ENCODE assay signal across 19 cellular contexts in the genomic region with DNA sequence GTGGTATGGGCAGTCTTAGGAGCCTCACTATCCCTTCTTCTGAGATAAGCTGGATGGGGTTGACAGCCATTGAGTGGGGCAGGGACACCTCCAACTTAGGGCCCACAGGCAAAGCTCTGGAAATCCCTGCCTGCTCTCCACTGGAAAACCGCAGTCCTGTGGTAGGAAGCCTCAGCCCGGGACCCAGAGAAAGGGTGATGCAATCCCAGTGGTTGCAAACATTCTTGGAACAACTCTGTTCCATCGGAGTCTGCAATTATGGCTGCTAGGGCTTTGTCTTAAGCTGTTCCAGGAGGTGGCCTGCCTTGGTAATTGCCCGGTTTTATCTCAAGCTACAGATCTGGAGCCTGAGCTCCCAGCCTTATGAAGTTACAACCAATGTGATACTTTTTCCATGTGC.
DNase-seq lines count a peak whose midpoint lies in the region; ATAC-seq, FAIRE-seq and TF ChIP-seq lines count a peak whose summit lies in the region.
"Had no signal": no experiment of that assay in that cellular context is flagged by ENCODE, and none has a peak within 500 bp of the region (broad histone marks: within the 10 kb centered on the region; RNA-seq: fewer than 3 reads in every experiment).

No MANE protein-coding gene starts in this region.

- H3K79me2 ChIP-seq in HepG2 (ENCODE audit: insufficient read depth, low read length), result no peaks in the 10 kb centered on the region

- TF ChIP-seq POLR2A in HepG2 (IDR thresholded peaks at IDR 0.05; ENCODE audit: insufficient read depth in 1 of 2, low read depth in 2 of 2, low read length in 2 of 2) (no peak), right lobe of liver (IDR thresholded peaks at IDR 0.05) (no peak), erythroblast (IDR thresholded peaks at IDR 0.05; ENCODE audit: low read length) (no peak), GM12891 (IDR thresholded peaks at IDR 0.05; ENCODE audit: low read depth, low read length) (no peak)

- H3K36me3 ChIP-seq in HepG2 (replicated peaks in 1 of 2; ENCODE audit: control insufficient read depth in 1 of 2, insufficient read depth in 2 of 2, low read length in 2 of 2) (no peaks in the 10 kb centered on the region), right lobe of liver (no peaks in the 10 kb centered on the region)
- H3K36me3 ChIP-seq: ovary, spleen, upper lobe of left lung had no signal

- H3K4me1 ChIP-seq in HepG2 (ENCODE audit: insufficient read depth, low read length) (no peaks in the 10 kb centered on the region), right lobe of liver (no peaks in the 10 kb centered on the region)
- H3K4me1 ChIP-seq: body of pancreas, spleen had no signal

- H2AFZ ChIP-seq in HepG2 (ENCODE audit: low read length), result no peak overlapping the region

- H3K9me3 ChIP-seq in HepG2 (ENCODE audit: low read length) (no peaks in the 10 kb centered on the region), right lobe of liver (no peaks in the 10 kb centered on the region)
- H3K9me3 ChIP-seq: body of pancreas, ovary had no signal

- H3K9ac ChIP-seq in HepG2 (ENCODE audit: insufficient read depth, low read depth, low read length), result no peak overlapping the region

- H3K4me3 ChIP-seq in HepG2 (replicated peaks in 1 of 3; ENCODE audit: insufficient read depth in 1 of 3, low read depth in 2 of 3, low read length in 3 of 3), result no peak overlapping the region
- H3K4me3 ChIP-seq in right lobe of liver, result no peak overlapping the region
- H3K4me3 ChIP-seq: body of pancreas, ovary, spleen, upper lobe of left lung had no signal

- H3K4me2 ChIP-seq in HepG2 (ENCODE audit: low read depth, low read length), result no peak overlapping the region

- CTCF ChIA-PET in HepG2 (lab: Yijun Ruan, JAX; ENCODE audit: low intra/inter-chr PET ratio, low total read pairs), result no interaction called here

- POLR2A ChIA-PET in HepG2 (lab: Yijun Ruan, JAX), result no interaction called here

- BruUV-seq in HepG2 (replicated peaks; lab: Mats Ljungman, UMichigan), result no TSS peak

- no peak for TF ChIP-seq CTCF in HepG2 (CRISPR knock-in tag; IDR thresholded peaks at IDR 0.05)
- TF ChIP-seq CTCF in right lobe of liver (IDR thresholded peaks at IDR 0.05), result no peak
- no peak for TF ChIP-seq CTCF in omental fat pad (IDR thresholded peaks at IDR 0.05)

- H3K27me3 ChIP-seq in HepG2 (ENCODE audit: control insufficient read depth in 1 of 2, insufficient read depth in 2 of 2, low read length in 2 of 2) (peaks cover 0 to 15% of the 10 kb centered on the region in 2 experiments; a peak in 2 of 5 replicates), right lobe of liver (no peaks in the 10 kb centered on the region)
- H3K27me3 ChIP-seq: body of pancreas, ovary, upper lobe of left lung had no signal

- in situ Hi-C loops in HepG2 (cut with HindIII; ENCODE audit: extremely low pct_ligation_motif_present, low pct_unique_long_range_greater_than_20kb), result no loop called here

- no peak for FAIRE-seq in HepG2 (lab: Jason Lieb, UNC)
- FAIRE-seq in GM12891 (lab: Jason Lieb, UNC), result no peak
- FAIRE-seq: H54 had no signal

- intact Hi-C loops in HepG2 (cut with micrococcal nuclease; ENCODE audit: unreplicated experiment) (no loop called here), right lobe of liver (cut with DNase I) (no loop called here)

- DNase-seq in HepG2 (ENCODE audit: low spot score) (no peak), right lobe of liver (no peak), astrocyte of the hippocampus (ENCODE audit: low read depth, low spot score) (peak; percentile 38), left lobe of liver (ENCODE audit: low spot score) (peak; percentile 2), erythroblast (lab: John Stamatoyannopoulos, UW) (no peak), GM12891 (ENCODE audit: insufficient read length, low spot score) (no peak), omental fat pad (ENCODE audit: low spot score) (no peak), SW 1271 (lab: John Stamatoyannopoulos, UW) (no peak)
- DNase-seq: activated CD4-positive, alpha-beta T cell treated with anti-CD3 and anti-CD28 coated beads for 4 hours; activated naive CD4-positive, alpha-beta T cell treated with anti-CD3 and anti-CD28 coated beads for 36 hours; body of pancreas; GDM1; NCI-H187; ovary; Right ventricle myocardium superior; spleen; stimulated activated naive CD4-positive, alpha-beta T cell treated with Interleukin-2 at 50 U/mL for 16 hours; upper lobe of left lung had no signal

- TF ChIP-seq EP300 in HepG2 (IDR thresholded peaks at IDR 0.05; ENCODE audit: low read depth in 2 of 2, low read length in 2 of 2), result no peak
- TF ChIP-seq EP300 in HepG2 (CRISPR knock-in tag; IDR thresholded peaks at IDR 0.05; ENCODE audit: borderline replicate concordance), result no peak

- no peak for TF ChIP-seq RAD21 in HepG2 (CRISPR knock-in tag; IDR thresholded peaks at IDR 0.05)

- no peak for ATAC-seq in HepG2
- no peak for ATAC-seq in right lobe of liver
- ATAC-seq in left lobe of liver, result no peak
- no peak for ATAC-seq in omental fat pad (ENCODE audit: low FRiP score)
- ATAC-seq: body of pancreas had no signal

- H3K27ac ChIP-seq in HepG2 (ENCODE audit: extremely low read length, insufficient read depth, low read length) (no peak overlapping the region), right lobe of liver (no peak overlapping the region)
- H3K27ac ChIP-seq: body of pancreas, ovary, spleen, upper lobe of left lung had no signal

- no CpG with 5 or more reads among the region's 4 CpGs for WGBS in HepG2 (ENCODE audit: low lambda C conversion rate)
- no CpG with 5 or more reads among the region's 4 CpGs for WGBS in right lobe of liver (ENCODE audit: insufficient coverage, low coverage, low lambda C conversion rate, missing lambda C conversion rate)

- no peaks in the 10 kb centered on the region for H4K20me1 ChIP-seq in HepG2 (ENCODE audit: insufficient read depth, low read length)

TF ChIP-seq in GM12891, 5 proteins besides CTCF, POLR2A, EP300 and RAD21:
- TF ChIP-seq TAF1 (IDR thresholded peaks at IDR 0.05; ENCODE audit: low read depth, low read length) (no peak), SPI1 (IDR thresholded peaks at IDR 0.05; ENCODE audit: low read depth, low read length) (no peak), PAX5 (IDR thresholded peaks at IDR 0.05; ENCODE audit: insufficient read depth, low read length, severe bottlenecking) (no peak), POLR2AphosphoS5 (IDR thresholded peaks at IDR 0.05; ENCODE audit: low read depth, low read length) (no peak), POU2F2 (IDR thresholded peaks at IDR 0.05; ENCODE audit: low read depth, low read length) (no peak)

Comparison
In these comparisons a context has a peak if more than half of its experiments do, and no peak if none do; other contexts are left out.
1. DNase-seq: peak in astrocyte of the hippocampus (single experiment) and left lobe of liver (single experiment); none in HepG2 (single experiment), right lobe of liver (0 of 3), erythroblast (0 of 2), GM12891 (single experiment), omental fat pad (single experiment) and SW 1271 (0 of 2).